ENCODE assay signal across 9 cellular contexts in genomic region chr20:19885981-19886665, GRCh38.
DNase-seq lines count a peak whose midpoint lies in the region; ATAC-seq and TF ChIP-seq lines count a peak whose summit lies in the region.
"Had no signal": no experiment of that assay in that cellular context is flagged by ENCODE, and none has a peak within 500 bp of the region (broad histone marks: within the 10 kb centered on the region; RNA-seq: fewer than 3 reads in every experiment).

No MANE protein-coding gene starts in this region.

- peaks cover 63% of the 10 kb centered on the region for H3K4me1 Mint-ChIP-seq in chondrocyte (ENCODE audit: low read depth)

- no peaks in the 10 kb centered on the region for H3K9me3 ChIP-seq in lower lobe of right lung
- H3K9me3 ChIP-seq in transverse colon = no peaks in the 10 kb centered on the region

- no peak for TF ChIP-seq EP300 in transverse colon (IDR thresholded peaks at IDR 0.05; ENCODE audit: low read depth)

- no peaks in the 10 kb centered on the region for H3K27me3 Mint-ChIP-seq in chondrocyte (ENCODE audit: low read depth)

- ATAC-seq in lower lobe of right lung (peak; percentile 41 to 60), HG02763 (IDR thresholded peaks at IDR 0.05; ENCODE audit: unreplicated experiment) (no peak)

- 19 to 28% methylated on average over 10 to 14 of the region's 15 CpGs for WGBS in transverse colon (ENCODE audit: low coverage in 1 of 2), 2 donors

- H3K36me3 ChIP-seq in lower lobe of right lung (no peaks in the 10 kb centered on the region), transverse colon (no peaks in the 10 kb centered on the region)

- peaks cover 2% of the 10 kb centered on the region for H3K9me3 Mint-ChIP-seq in chondrocyte (ENCODE audit: low read depth)
- H3K9me3 Mint-ChIP-seq: T-helper 1 cell treated with Interleukin-12 subunit alpha and Interleukin-12 subunit beta and Interleukin-4 antibody, amounts not matched to agents 30 μg/mL and 1 μg/mL, for 36 hours had no signal

- no peak overlapping the region for H3K4me3 Mint-ChIP-seq in chondrocyte (ENCODE audit: unreplicated experiment)
- H3K4me3 Mint-ChIP-seq: T-helper 1 cell treated with Interleukin-12 subunit alpha and Interleukin-12 subunit beta and Interleukin-4 antibody, amounts not matched to agents 30 μg/mL and 1 μg/mL, for 36 hours had no signal

- TF ChIP-seq CTCF in chondrocyte (IDR thresholded peaks at IDR 0.05) (no peak), lower lobe of right lung (IDR thresholded peaks at IDR 0.05) (no peak), transverse colon (IDR thresholded peaks at IDR 0.05) (no peak)

- H3K36me3 Mint-ChIP-seq in chondrocyte (ENCODE audit: low read depth) = peaks cover 1% of the 10 kb centered on the region

- H3K4me1 ChIP-seq in lower lobe of right lung (peaks cover 58% of the 10 kb centered on the region), transverse colon (peaks cover 39 to 73% (median 60%) of the 10 kb centered on the region in 4 donors)

- peak; percentile 47 for TF ChIP-seq POLR2A in transverse colon (IDR thresholded peaks at IDR 0.05)

- intact Hi-C loops in lower lobe of right lung (cut with DNase I) (no loop called here), transverse colon (cut with DNase I; ENCODE audit: low total_unique reads) (loop anchor here (10.0 kb wide), 2 partner anchors 89 to 91 kb away; no protein-coding TSS in a partner anchor)

- H3K27me3 ChIP-seq in lower lobe of right lung (ENCODE audit: low read depth) = no peaks in the 10 kb centered on the region
- no peaks in the 10 kb centered on the region for H3K27me3 ChIP-seq in transverse colon

- in situ Hi-C loops in transverse colon (cut with MboI; ENCODE audit: low pct_ligation_motif_present in 1 of 4, low pct_unique_long_range_greater_than_20kb in 1 of 4, low sequenced_read_pairs in 3 of 4) = loop anchor here in 1 of 4 donors (25.0 kb wide), 1 partner anchor 99 kb away; no protein-coding TSS in a partner anchor

- H3K4me3 ChIP-seq in lower lobe of right lung (peak overlapping the region; percentile 48), transverse colon (peak overlapping the region in 3 of 4 donors; percentile 19 to 47 (median 24))

- peak overlapping the region; percentile 81 for H3K27ac Mint-ChIP-seq in chondrocyte (ENCODE audit: unreplicated experiment)
- H3K27ac Mint-ChIP-seq: T-helper 1 cell treated with Interleukin-12 subunit alpha and Interleukin-12 subunit beta and Interleukin-4 antibody, amounts not matched to agents 30 μg/mL and 1 μg/mL, for 36 hours had no signal

- DNase-seq in M059J (ENCODE audit: low read depth) = peak; percentile 82
- DNase-seq in chondrocyte (ENCODE audit: low spot score) = no peak
- DNase-seq in lower lobe of right lung = peak; percentile 70
- peak; percentile 72 for DNase-seq in transverse colon
- DNase-seq in activated effector memory CD4-positive, alpha-beta T cell treated with Interleukin-2 at 50 U/mL for 16 hours = no peak
- DNase-seq in stimulated activated CD4-positive, alpha-beta T cell treated with anti-CD3 and anti-CD28 coated beads, Interleukin-12 subunit alpha, Interleukin-12 subunit beta, amount 100 ng/mL, for 4 hours = no peak
- DNase-seq in DMS79 treated with DMSO at 0.1 percent for 48 hours (lab: John Stamatoyannopoulos, UW) = no peak

- H3K27ac ChIP-seq in lower lobe of right lung (peak overlapping the region; percentile 83), transverse colon (peak overlapping the region; percentile 86 to 90 (median 88))

Comparison
In these comparisons a context has a peak if more than half of its experiments do, and no peak if none do; other contexts are left out.
1. DNase-seq: peak in M059J (single experiment), lower lobe of right lung (single experiment) and transverse colon (single experiment); none in chondrocyte (single experiment), activated effector memory CD4-positive, alpha-beta T cell treated with Interleukin-2 at 50 U/mL for 16 hours (single experiment), stimulated activated CD4-positive, alpha-beta T cell treated with anti-CD3 and anti-CD28 coated beads, Interleukin-12 subunit alpha, Interleukin-12 subunit beta, amount 100 ng/mL, for 4 hours (single experiment) and DMS79 treated with DMSO at 0.1 percent for 48 hours (single experiment).